In the genomic region with DNA sequence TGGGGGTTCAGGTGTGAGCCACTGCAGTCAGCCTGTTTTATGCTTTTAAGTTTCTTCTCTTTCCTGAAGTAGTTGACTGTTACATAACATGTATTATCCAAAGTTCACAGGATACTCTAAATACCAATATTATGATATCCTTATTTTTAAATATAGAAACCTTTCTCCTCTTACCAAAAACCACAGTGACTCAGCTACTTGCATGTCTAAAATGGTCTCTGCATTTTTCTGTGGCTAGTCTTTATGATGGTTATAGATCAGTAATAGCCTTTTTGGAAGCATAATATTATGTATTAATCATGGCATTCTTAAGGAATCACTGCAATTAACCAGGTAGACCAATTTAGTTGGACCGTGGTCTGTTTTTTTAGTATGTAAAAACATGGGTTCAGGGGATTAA, we compare ENCODE assay signal across 1 cellular context.
TF ChIP-seq lines count a peak whose summit lies in the region.

No MANE protein-coding gene starts in this region.

TF ChIP-seq in GM12878, 131 proteins besides CTCF, POLR2A, EP300 and RAD21 (continued from another document):
- no peak for TF ChIP-seq RELB (IDR thresholded peaks at IDR 0.05; ENCODE audit: low read depth)
- peak; percentile 5 for TF ChIP-seq JUNB (IDR thresholded peaks at IDR 0.05)
- TF ChIP-seq MEF2A (IDR thresholded peaks at IDR 0.05; ENCODE audit: insufficient read depth, low read depth, low read length): peak; percentile 37; the same call in 1 of the 2 replicates
